Comparison of ENCODE assay signal across 9 cellular contexts in the genomic region with DNA sequence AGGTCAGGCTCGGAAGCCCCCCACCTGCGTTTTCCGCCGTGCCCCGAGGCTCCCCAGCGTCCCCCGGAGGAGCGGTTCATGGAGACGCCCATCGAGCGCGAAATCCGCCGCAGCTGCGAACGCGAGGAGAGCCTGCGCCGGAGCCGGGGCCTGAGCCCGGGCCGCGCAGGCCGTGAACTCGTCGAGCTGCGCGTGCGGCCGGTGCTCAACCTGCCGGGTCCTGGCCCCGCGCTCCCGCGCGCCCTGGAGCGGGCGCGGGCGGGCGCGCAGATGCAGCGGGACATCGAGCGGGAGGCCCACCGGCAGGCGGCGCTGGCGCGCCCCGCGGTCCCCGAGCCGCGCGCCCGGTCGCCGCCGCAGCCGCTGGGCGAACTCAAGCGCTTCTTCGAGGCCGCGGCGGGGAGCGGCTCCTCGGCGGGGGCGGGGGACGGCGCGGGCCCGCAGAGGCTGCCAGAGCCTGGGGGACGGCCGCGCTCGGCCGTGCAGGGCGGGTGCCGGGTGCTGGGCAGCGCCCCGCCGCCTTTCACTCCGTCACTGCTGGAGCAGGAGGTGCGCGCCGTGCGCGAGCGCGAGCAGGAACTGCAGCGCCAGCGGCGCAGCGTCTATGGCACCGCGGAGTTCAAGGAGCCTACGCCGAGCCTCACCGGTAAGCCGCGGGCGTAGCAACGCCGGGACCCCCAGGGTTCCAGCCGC. TPM values are rescaled to one million over a fixed set of nuclear protein-coding genes. Genes with fewer than 3 reads are reported as not detected.
DNase-seq lines count a peak whose midpoint lies in the region; ATAC-seq and TF ChIP-seq lines count a peak whose summit lies in the region.
"Had no signal": no experiment of that assay in that cellular context is flagged by ENCODE, and none has a peak within 500 bp of the region (broad histone marks: within the 10 kb centered on the region; RNA-seq: fewer than 3 reads in every experiment).

No MANE protein-coding gene starts in this region.

- DNase-seq in Calu3: peak; percentile 78
- peak in 1 of 2 donors; percentile 83 for DNase-seq in ascending aorta (ENCODE audit: low spot score in 2 of 2)
- DNase-seq in hepatic stellate cell (ENCODE audit: low spot score): peak; percentile 76
- DNase-seq in retina: peak; percentile 81

- no peaks in the 10 kb centered on the region for H3K9me3 ChIP-seq in ascending aorta

- peak overlapping the region; percentile 90 to 94 for H3K27ac ChIP-seq in ascending aorta

- peaks cover 0 to 12% of the 10 kb centered on the region in 2 donors for H3K4me1 ChIP-seq in ascending aorta

- H3K4me1 Mint-ChIP-seq in Calu3 (ENCODE audit: low read depth, unreplicated experiment): no peaks in the 10 kb centered on the region
- H3K4me1 Mint-ChIP-seq in T-helper 1 cell treated with Interleukin-12 subunit alpha and Interleukin-12 subunit beta and Interleukin-4 antibody, amounts not matched to agents 30 μg/mL and 1 μg/mL, for 36 hours (ENCODE audit: low read depth): peaks cover 12% of the 10 kb centered on the region

- H3K27ac Mint-ChIP-seq in Calu3 (ENCODE audit: unreplicated experiment): peak overlapping the region; percentile 67
- peak overlapping the region; percentile 92 for H3K27ac Mint-ChIP-seq in T-helper 1 cell treated with Interleukin-12 subunit alpha and Interleukin-12 subunit beta and Interleukin-4 antibody, amounts not matched to agents 30 μg/mL and 1 μg/mL, for 36 hours

- no peaks in the 10 kb centered on the region for H3K27me3 ChIP-seq in ascending aorta

- H3K9me3 Mint-ChIP-seq in Calu3 (ENCODE audit: low read depth, unreplicated experiment): no peaks in the 10 kb centered on the region
- no peaks in the 10 kb centered on the region for H3K9me3 Mint-ChIP-seq in T-helper 1 cell treated with Interleukin-12 subunit alpha and Interleukin-12 subunit beta and Interleukin-4 antibody, amounts not matched to agents 30 μg/mL and 1 μg/mL, for 36 hours

- peak overlapping the region; percentile 92 for H3K4me3 Mint-ChIP-seq in Calu3 (ENCODE audit: low read depth, unreplicated experiment)
- H3K4me3 Mint-ChIP-seq in T-helper 1 cell treated with Interleukin-12 subunit alpha and Interleukin-12 subunit beta and Interleukin-4 antibody, amounts not matched to agents 30 μg/mL and 1 μg/mL, for 36 hours: peak overlapping the region; percentile 96

- peak overlapping the region; percentile 62 to 73 for H3K4me3 ChIP-seq in ascending aorta

- ATAC-seq in GM21381 (IDR thresholded peaks at IDR 0.05; ENCODE audit: unreplicated experiment) (peak; percentile 47), HG02884 (IDR thresholded peaks at IDR 0.05; ENCODE audit: unreplicated experiment) (no peak)

- no peaks in the 10 kb centered on the region for H3K36me3 ChIP-seq in ascending aorta

- BruUV-seq in Calu3 (replicated peaks; lab: Mats Ljungman, UMichigan): no TSS peak

- peaks cover 27% of the 10 kb centered on the region for H3K36me3 Mint-ChIP-seq in Calu3 (ENCODE audit: insufficient read depth, unreplicated experiment)
- H3K36me3 Mint-ChIP-seq in T-helper 1 cell treated with Interleukin-12 subunit alpha and Interleukin-12 subunit beta and Interleukin-4 antibody, amounts not matched to agents 30 μg/mL and 1 μg/mL, for 36 hours (ENCODE audit: low read depth): no peaks in the 10 kb centered on the region

- TF ChIP-seq CTCF in Calu3 (IDR thresholded peaks at IDR 0.05; ENCODE audit: unreplicated experiment) (peak; percentile 35), LNCAP (IDR thresholded peaks at IDR 0.05) (peak; percentile 94), ascending aorta (IDR thresholded peaks at IDR 0.05) (peak in 2 of 3 experiments; percentile 20 to 97)

- CTCF ChIA-PET in Calu3 (lab: Charles Lee): interaction anchor here (0.7 kb wide), 1 partner anchor 63 kb away, joined by 3 read pairs; a partner anchor contains a TSS

- H3K27me3 Mint-ChIP-seq in Calu3 (ENCODE audit: unreplicated experiment): no peaks in the 10 kb centered on the region
- H3K27me3 Mint-ChIP-seq in T-helper 1 cell treated with Interleukin-12 subunit alpha and Interleukin-12 subunit beta and Interleukin-4 antibody, amounts not matched to agents 30 μg/mL and 1 μg/mL, for 36 hours (ENCODE audit: low read depth): peaks cover 5% of the 10 kb centered on the region

- intact Hi-C loops in Calu3 (cut with micrococcal nuclease; ENCODE audit: unreplicated experiment): loop anchor here (2.0 kb wide), 1 partner anchor 193 kb away; no protein-coding TSS in a partner anchor
- intact Hi-C loops in ascending aorta (cut with DNase I): loop anchor here (1.0 to 10.0 kb wide), 5 partner anchors 64 to 921 kb away; a partner anchor contains a TSS

RNA-seq across cellular contexts. Expression of a gene that starts 0.8 kb away (rescaled TPM):
- 4.2 and 5.2 TPM in 2 replicates for total RNA-seq in Calu3 (2022)
- 6.0 TPM for total RNA-seq in ascending aorta

RNA-seq across cellular contexts. Expression of a gene that starts 11.5 kb away (rescaled TPM):
- 21.4 and 27.0 TPM in 2 replicates for total RNA-seq in Calu3 (2022)
- total RNA-seq in ascending aorta: 1.7 TPM
- total RNA-seq: glomerular endothelial cell had no signal

RNA-seq across cellular contexts. Expression of a gene that starts 12.2 kb away (rescaled TPM):
- total RNA-seq in Calu3 (2022): not detected in 2 replicates
- total RNA-seq in ascending aorta: not detected
- total RNA-seq: glomerular endothelial cell had no signal

RNA-seq across cellular contexts. Expression of a gene that starts 17.2 kb away (rescaled TPM):
- total RNA-seq in Calu3 (2022) (41.1 and 44.2 TPM in 2 replicates), ascending aorta (9.4 TPM)

RNA-seq across cellular contexts. Expression of a gene that starts 41.8 kb away (rescaled TPM):
- total RNA-seq in Calu3 (2022) (7.0 and 7.4 TPM in 2 replicates), ascending aorta (4.2 TPM)

Comparison
In these comparisons a context has a peak if more than half of its experiments do, and no peak if none do; other contexts are left out.
1. CTCF ChIP-seq: peak in every context shown above with its lines; median percentile 94 in LNCAP; 58 in ascending aorta; 35 in Calu3.